In genomic region chr5:83253731-83254130, GRCh38 we compare ENCODE assay signal across 16 cellular contexts.
"Had no signal": no experiment of that assay in that cellular context is flagged by ENCODE, and none has a peak within 500 bp of the region (broad histone marks: within the 10 kb centered on the region; RNA-seq: fewer than 3 reads in every experiment).

No MANE protein-coding gene starts in this region.

- H3K27me3 ChIP-seq: ascending aorta, heart left ventricle, SJSA1, testis had no signal

- H3K36me3 ChIP-seq: ascending aorta, heart left ventricle, SJSA1 had no signal

- H3K27ac ChIP-seq: ascending aorta, heart left ventricle, SJSA1, testis had no signal

- H3K4me3 ChIP-seq: ascending aorta, heart left ventricle, SJSA1, testis had no signal

- DNase-seq: activated CD4-positive, alpha-beta T cell treated with anti-CD3 and anti-CD28 coated beads for 4 hours; activated CD8-positive, alpha-beta memory T cell treated with anti-CD3 and anti-CD28 coated beads, Interleukin-2, amount 50 U/mL, for 48 hours; activated CD8-positive, alpha-beta T cell treated with anti-CD3 and anti-CD28 coated beads, Interleukin-2, amount 10 ng/mL, durations not matched to agents 7 days and 5 days; activated naive CD4-positive, alpha-beta T cell; erythroblast; foreskin melanocyte; heart left ventricle; kidney; naive thymus-derived CD4-positive, alpha-beta T cell; stimulated activated CD4-positive, alpha-beta T cell treated with anti-CD3 and anti-CD28 coated beads, Interleukin-12 subunit alpha, Interleukin-12 subunit beta, amount 100 ng/mL, for 4 hours; stimulated activated CD4-positive, alpha-beta T cell treated with anti-CD3 and anti-CD28 coated beads, Interleukin-2, amount 100 ng/mL, for 48 hours; stimulated activated CD8-positive, alpha-beta memory T cell treated with anti-CD3 and anti-CD28 coated beads, Interleukin-4, amount 100 ng/mL, for 48 hours; T1000; testis had no signal

- H3K9me3 ChIP-seq: ascending aorta, heart left ventricle, SJSA1, testis had no signal

- H3K4me1 ChIP-seq: ascending aorta, SJSA1, testis had no signal
